Comparison of ENCODE assay signal across 8 cellular contexts in genomic region chr7:98470131-98470985, GRCh38.
DNase-seq lines count a peak whose midpoint lies in the region; ATAC-seq, FAIRE-seq and TF ChIP-seq lines count a peak whose summit lies in the region.

No MANE protein-coding gene starts in this region.

- H3K36me3 Mint-ChIP-seq in MCF 10A (ENCODE audit: insufficient read depth, unreplicated experiment) = no peaks in the 10 kb centered on the region
- peaks cover 2% of the 10 kb centered on the region for H3K36me3 Mint-ChIP-seq in memory B cell

- H3K27me3 ChIP-seq in K562 (ENCODE audit: control insufficient read depth in 2 of 2, insufficient read depth in 2 of 2, low read length in 2 of 2) = peaks cover 5 to 8% of the 10 kb centered on the region in 2 experiments; a peak in 2 of 5 replicates
- no peaks in the 10 kb centered on the region for H3K27me3 ChIP-seq in aorta (ENCODE audit: control insufficient read depth in 1 of 2, insufficient read depth in 2 of 2, low read length in 1 of 2)
- H3K27me3 ChIP-seq in osteoblast (ENCODE audit: insufficient read depth, low read length) = peaks cover 4% of the 10 kb centered on the region

- no peak for FAIRE-seq in K562 (lab: Jason Lieb, UNC)

- peaks cover 17% of the 10 kb centered on the region for H3K27me3 Mint-ChIP-seq in MCF 10A (ENCODE audit: insufficient read depth, unreplicated experiment)
- peaks cover 18% of the 10 kb centered on the region for H3K27me3 Mint-ChIP-seq in memory B cell

- H3K4me3 Mint-ChIP-seq in MCF 10A (ENCODE audit: unreplicated experiment) (no peak overlapping the region), memory B cell (peak overlapping the region; percentile 29)

- H3K79me2 ChIP-seq in K562 (ENCODE audit: control insufficient read depth, insufficient read depth, low read length) = no peaks in the 10 kb centered on the region
- H3K79me2 ChIP-seq in osteoblast (ENCODE audit: insufficient read depth, low read length) = no peaks in the 10 kb centered on the region

- TF ChIP-seq EP300 in K562 (IDR thresholded peaks at IDR 0.05; ENCODE audit: low read length) = no peak

- no peak for TF ChIP-seq POLR2A in K562 (conservative IDR thresholded peaks at IDR 0.05)

- peak; percentile 100 for ATAC-seq in K562
- ATAC-seq in memory B cell (ENCODE audit: low read depth) = no peak
- no peak for ATAC-seq in aorta (ENCODE audit: low FRiP score)
- no peak for ATAC-seq in HG02623 (IDR thresholded peaks at IDR 0.05; ENCODE audit: unreplicated experiment)

- H3K27ac Mint-ChIP-seq in MCF 10A (ENCODE audit: low read depth, unreplicated experiment) = no peak overlapping the region
- no peak overlapping the region for H3K27ac Mint-ChIP-seq in memory B cell

- intact Hi-C loops in MCF 10A (cut with micrococcal nuclease) (no loop called here), K562 (cut with micrococcal nuclease) (no loop called here), aorta (cut with DNase I) (no loop called here)

- peak; percentile 41 to 83 for DNase-seq in T47D (ENCODE audit: low read depth in 1 of 2, low spot score in 1 of 2)
- DNase-seq in MCF 10A (ENCODE audit: unreplicated experiment) = no peak
- peak; percentile 86 to 100 (median 98) for DNase-seq in K562 (ENCODE audit: extremely low read depth in 1 of 4, low spot score in 3 of 4)
- peak in 1 of 2 donors; percentile 12 for DNase-seq in memory B cell (ENCODE audit: low spot score in 2 of 2)
- DNase-seq in aorta = peak; percentile 51 to 75
- no peak for DNase-seq in osteoblast (ENCODE audit: insufficient read length, low spot score, missing footprints)
- no peak for DNase-seq in NCI-H226

- H3K4me1 Mint-ChIP-seq in MCF 10A (ENCODE audit: insufficient read depth, unreplicated experiment) = peaks cover 4% of the 10 kb centered on the region
- peaks cover 5% of the 10 kb centered on the region for H3K4me1 Mint-ChIP-seq in memory B cell

- no peaks in the 10 kb centered on the region for H3K36me3 ChIP-seq in K562 (ENCODE audit: control insufficient read depth, insufficient read depth, low read length)
- no peaks in the 10 kb centered on the region for H3K36me3 ChIP-seq in aorta (ENCODE audit: control insufficient read depth in 1 of 2, insufficient read depth in 2 of 2, low read length in 1 of 2)
- H3K36me3 ChIP-seq in osteoblast (ENCODE audit: insufficient read depth, low read length) = no peaks in the 10 kb centered on the region

- TF ChIP-seq RAD21 in K562 (CRISPR knock-in tag; conservative IDR thresholded peaks at IDR 0.05 in 1 of 2, IDR thresholded peaks at IDR 0.05 in 1 of 2) = no peak

- BruUV-seq in MCF 10A (replicated peaks; lab: Mats Ljungman, UMichigan) (no TSS peak), K562 (replicated peaks; lab: Mats Ljungman, UMichigan) (no TSS peak)

- H2AFZ ChIP-seq in K562 (ENCODE audit: low read depth, low read length) (peak overlapping the region; percentile 81), osteoblast (ENCODE audit: low read length) (no peak overlapping the region)

- CTCF ChIA-PET in MCF 10A (lab: Yijun Ruan, JAX) (no interaction called here), K562 (lab: Yijun Ruan, JAX; ENCODE audit: low intra/inter-chr PET ratio) (no interaction called here)

- H3K27ac ChIP-seq in K562 (ENCODE audit: extremely low read depth, low read depth, low read length) (no peak overlapping the region), aorta (ENCODE audit: low read depth in 1 of 2, low read length in 2 of 2) (no peak overlapping the region), osteoblast (ENCODE audit: low read depth, low read length) (no peak overlapping the region)

- H4K20me1 ChIP-seq in K562 (replicated peaks; ENCODE audit: control insufficient read depth, insufficient read depth, low read length) (no peaks in the 10 kb centered on the region), osteoblast (ENCODE audit: insufficient read depth, low read length) (no peaks in the 10 kb centered on the region)

- in situ Hi-C loops in T47D (cut with HindIII; ENCODE audit: low pct_unique_long_range_greater_than_20kb, low sequenced_read_pairs) = no loop called here
- in situ Hi-C loops in K562 (cut with MboI) = no loop called here

- WGBS in K562 (ENCODE audit: insufficient coverage, low coverage, missing lambda C conversion rate) = 14% methylated on average over 22 of the region's 43 CpGs
- 6% methylated on average over 42 to 43 of the region's 43 CpGs for WGBS in aorta, 2 donors

- H3K9me1 ChIP-seq in K562 (ENCODE audit: control insufficient read depth, insufficient read depth, low read length) = no peaks in the 10 kb centered on the region

- H3K9me3 ChIP-seq in K562 (replicated peaks; ENCODE audit: control insufficient read depth, insufficient read depth, low read depth, low read length) (no peaks in the 10 kb centered on the region), aorta (ENCODE audit: control insufficient read depth, low read length) (peaks cover 2% of the 10 kb centered on the region), osteoblast (ENCODE audit: low read depth, low read length) (no peaks in the 10 kb centered on the region)

- no peak for TF ChIP-seq CTCF in MCF 10A (IDR thresholded peaks at IDR 0.05; ENCODE audit: unreplicated experiment)
- no peak for TF ChIP-seq CTCF in K562 (IDR thresholded peaks at IDR 0.05 in 2 of 3, conservative IDR thresholded peaks at IDR 0.05 in 1 of 3; ENCODE audit: insufficient read depth in 2 of 3, low read depth in 1 of 3, low read length in 3 of 3)
- no peak for TF ChIP-seq CTCF in osteoblast (IDR thresholded peaks at IDR 0.05; ENCODE audit: extremely low read depth, low read depth, low read length)

- POLR2A ChIA-PET in MCF 10A (lab: Yijun Ruan, JAX) = no interaction called here
- POLR2A ChIA-PET in K562 (lab: Yijun Ruan, JAX) = interaction anchor here (0.6 to 0.7 kb wide), 2 partner anchors 17 to 139 kb away, joined by 3 read pairs; no protein-coding TSS in a partner anchor

- H3K4me1 ChIP-seq in K562 (replicated peaks in 1 of 2; ENCODE audit: control insufficient read depth in 2 of 2, insufficient read depth in 2 of 2, low read length in 2 of 2) (peaks cover 0 to 11% of the 10 kb centered on the region in 2 experiments; a peak in 2 of 5 replicates), aorta (ENCODE audit: control insufficient read depth in 1 of 2, insufficient read depth in 2 of 2, low read length in 2 of 2) (no peaks in the 10 kb centered on the region), osteoblast (ENCODE audit: insufficient read depth, low read length) (no peaks in the 10 kb centered on the region)

- H3K4me2 ChIP-seq in K562 (ENCODE audit: insufficient read depth, low read length) (peak overlapping the region; percentile 65), osteoblast (ENCODE audit: insufficient read depth, low read length) (no peak overlapping the region)

- H3K9me3 Mint-ChIP-seq in MCF 10A (ENCODE audit: unreplicated experiment) (no peaks in the 10 kb centered on the region), memory B cell (peaks cover 3% of the 10 kb centered on the region)

- no peak overlapping the region for H3K4me3 ChIP-seq in K562
- no peak overlapping the region for H3K4me3 ChIP-seq in aorta (ENCODE audit: low read length in 2 of 2)
- H3K4me3 ChIP-seq in osteoblast (ENCODE audit: insufficient read depth, low read length) = no peak overlapping the region

- H3K9ac ChIP-seq in K562 (ENCODE audit: insufficient read depth in 1 of 2, low read depth in 2 of 2, low read length in 2 of 2) = no peak overlapping the region

TF ChIP-seq in K562, 482 proteins besides CTCF, POLR2A, EP300 and RAD21 (continues in another document):
- TF ChIP-seq ZNF445 (CRISPR knock-in tag; IDR thresholded peaks at IDR 0.05; ENCODE audit: low read depth) = no peak
- peak; percentile 55; the same call in 1 of the 2 replicates for TF ChIP-seq ZBTB7A (IDR thresholded peaks at IDR 0.05; ENCODE audit: borderline replicate concordance, control insufficient read depth, low read depth, low read length)
- peak; percentile 26; the same call in 1 of the 2 replicates for TF ChIP-seq CHD2 (IDR thresholded peaks at IDR 0.05; ENCODE audit: low read depth, low read length)
- no peak for TF ChIP-seq NEUROD1 (IDR thresholded peaks at IDR 0.05; ENCODE audit: borderline replicate concordance, low read depth, low read length, partially characterized antibody)
- no peak for TF ChIP-seq ARID1B (IDR thresholded peaks at IDR 0.05)
- no peak for TF ChIP-seq AFF1 (IDR thresholded peaks at IDR 0.05; ENCODE audit: low read depth in 1 of 2, partially characterized antibody in 2 of 2)
- TF ChIP-seq E2F6 (IDR thresholded peaks at IDR 0.05; ENCODE audit: borderline replicate concordance in 1 of 2, extremely low read depth in 1 of 2, insufficient read depth in 1 of 2, insufficient read length in 1 of 2, low read depth in 1 of 2, low read length in 1 of 2, poor library complexity in 1 of 2, severe bottlenecking in 1 of 2) = peak; percentile 90 to 98

Comparison
In these comparisons a context has a peak if more than half of its experiments do, and no peak if none do; other contexts are left out.
1. DNase-seq: peak in T47D (2 of 2), K562 (4 of 4) and aorta (2 of 2); none in MCF 10A (single experiment), osteoblast (single experiment) and NCI-H226 (single experiment).